8 cellular contexts compared by ENCODE assay signal in the genomic region with DNA sequence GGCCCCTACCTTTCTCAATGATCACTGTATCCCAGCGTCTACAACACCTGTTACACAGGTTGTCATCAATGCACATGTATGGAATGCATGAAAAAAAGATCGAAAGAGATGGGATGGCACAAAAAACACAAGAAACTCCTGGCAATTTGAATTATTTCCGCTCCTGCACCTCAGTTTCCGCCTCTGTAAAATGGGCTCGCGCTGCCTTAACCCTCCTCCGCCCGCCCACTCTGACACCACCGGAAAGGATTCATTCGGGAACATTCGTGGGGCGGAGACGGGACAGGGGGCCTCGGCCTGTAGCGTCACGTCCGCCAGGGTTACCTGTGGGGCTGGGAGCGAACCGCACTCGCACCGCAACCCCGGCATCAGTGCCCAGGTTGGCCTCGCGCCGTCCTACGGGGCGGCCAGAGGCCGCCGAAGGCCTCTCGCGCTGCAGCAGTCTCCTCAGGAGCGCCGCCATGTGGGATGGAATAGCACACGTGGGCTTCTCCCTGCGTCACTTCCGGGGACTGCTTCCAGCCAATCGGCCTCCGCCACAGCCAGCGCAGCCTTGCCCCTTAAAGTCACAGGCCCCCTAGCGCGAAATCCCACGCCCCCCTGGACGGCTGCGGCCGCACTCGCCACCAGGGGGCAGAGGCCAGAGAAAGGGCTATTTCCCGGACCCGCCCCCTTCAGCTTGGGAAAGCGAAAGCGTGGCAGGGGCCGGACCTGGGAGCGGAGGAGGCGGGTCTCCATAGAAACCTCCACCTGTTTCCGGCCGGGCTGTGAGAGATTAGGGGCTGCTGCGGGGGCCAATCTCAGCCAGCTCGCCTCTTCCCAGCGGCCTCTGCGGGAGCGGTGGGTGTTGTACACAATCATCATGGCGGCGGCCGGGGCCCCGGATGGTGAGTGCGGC. TPM values are rescaled to one million over a fixed set of nuclear protein-coding genes. Genes with fewer than 3 reads are reported as not detected.
DNase-seq lines count a peak whose midpoint lies in the region; ATAC-seq, FAIRE-seq and TF ChIP-seq lines count a peak whose summit lies in the region.

EARS2 (minus strand) TSS at position 470 of the 898 bp plus-strand sequence; CDS start at position 463, 7 bp downstream.
A gene with protein sequence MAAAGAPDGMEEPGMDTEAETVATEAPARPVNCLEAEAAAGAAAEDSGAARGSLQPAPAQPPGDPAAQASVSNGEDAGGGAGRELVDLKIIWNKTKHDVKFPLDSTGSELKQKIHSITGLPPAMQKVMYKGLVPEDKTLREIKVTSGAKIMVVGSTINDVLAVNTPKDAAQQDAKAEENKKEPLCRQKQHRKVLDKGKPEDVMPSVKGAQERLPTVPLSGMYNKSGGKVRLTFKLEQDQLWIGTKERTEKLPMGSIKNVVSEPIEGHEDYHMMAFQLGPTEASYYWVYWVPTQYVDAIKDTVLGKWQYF (plus strand): TSS at position 847 of the 898 bp plus-strand sequence. CDS start 16 bp downstream, at position 863.

- H3K27me3 ChIP-seq in WERI-Rb-1 (ENCODE audit: insufficient read depth, low read depth, severe bottlenecking), result no peaks in the 10 kb centered on the region
- no peaks in the 10 kb centered on the region for H3K27me3 ChIP-seq in bronchial epithelial cell (ENCODE audit: control insufficient read depth, insufficient read depth, low read length)

- no peaks in the 10 kb centered on the region for H3K9me3 ChIP-seq in WERI-Rb-1 (ENCODE audit: severe bottlenecking)

- ATAC-seq in GM18907 (IDR thresholded peaks at IDR 0.05; ENCODE audit: unreplicated experiment) (peak; percentile 91), HG03159 (IDR thresholded peaks at IDR 0.05; ENCODE audit: unreplicated experiment) (peak; percentile 91)

- H3K36me3 ChIP-seq in WERI-Rb-1 (peaks cover 40% of the 10 kb centered on the region), bronchial epithelial cell (ENCODE audit: control insufficient read depth, insufficient read depth, low read length) (peaks cover 13% of the 10 kb centered on the region)

- peak within 1 kb of the TSS; percentile 92 for H3K27ac ChIP-seq in WERI-Rb-1

- TF ChIP-seq CTCF in WERI-Rb-1 (IDR thresholded peaks at IDR 0.05; ENCODE audit: low read depth, low read length) (peak; percentile 78), bronchial epithelial cell (IDR thresholded peaks at IDR 0.05; ENCODE audit: insufficient read depth, low read length, severe bottlenecking) (peak; percentile 91)

- no peak for FAIRE-seq in bronchial epithelial cell (lab: Jason Lieb, UNC)

- H3K4me3 ChIP-seq in WERI-Rb-1 (ENCODE audit: low read depth, low read length) (peak within 1 kb of the TSS; percentile 69), bronchial epithelial cell (ENCODE audit: low read depth, low read length) (peak within 1 kb of the TSS; percentile 87)

- DNase-seq in AG08396 (ENCODE audit: low spot score) (peak; percentile 95), NCI-H2227 (lab: John Stamatoyannopoulos, UW; ENCODE audit: unreplicated experiment) (peak; percentile 98), WERI-Rb-1 (peak; percentile 99), bronchial epithelial cell (ENCODE audit: low read depth) (peak; percentile 93), iPS-NIHi7 (ENCODE audit: extremely low spot score) (peak; percentile 98), smooth muscle cell of the brain vasculature (ENCODE audit: low read depth, low spot score) (peak; percentile 90)

RNA-seq across cellular contexts. Expression of gene EARS2, which starts in this region (rescaled TPM):
- 20.1 and 27.9 TPM in 2 replicates for total RNA-seq in bronchial epithelial cell

RNA-seq across cellular contexts. Expression of the second gene that starts in this region (rescaled TPM):
- 18.4 and 25.5 TPM in 2 replicates for total RNA-seq in bronchial epithelial cell

Comparison
In these comparisons a context has a peak if more than half of its experiments do, and no peak if none do; other contexts are left out.
1. Peak in every context shown above with its lines: DNase-seq, ATAC-seq, H3K4me3 ChIP-seq and H3K27ac ChIP-seq.